ENCODE assay signal across 1 cellular context in genomic region chr22:20186871-20187546, GRCh38.
TF ChIP-seq lines count a peak whose summit lies in the region.

No MANE protein-coding gene starts in this region.

TF ChIP-seq in K562, 482 proteins besides CTCF, POLR2A, EP300 and RAD21 (continued from another document):
- TF ChIP-seq SREBF2 (CRISPR knock-in tag; IDR thresholded peaks at IDR 0.05) (no peak), HDAC1 (IDR thresholded peaks at IDR 0.05) (no peak), BACH1 (tag; IDR thresholded peaks at IDR 0.05) (no peak), TEAD4 (IDR thresholded peaks at IDR 0.05; ENCODE audit: low read length) (no peak), TEAD4 (CRISPR knock-in tag; IDR thresholded peaks at IDR 0.05; ENCODE audit: borderline replicate concordance) (no peak), TEAD2 (tag; IDR thresholded peaks at IDR 0.05) (no peak), THAP12 (CRISPR knock-in tag; IDR thresholded peaks at IDR 0.05) (peak; percentile 51; the same call in 1 of the 2 replicates), CCNT2 (IDR thresholded peaks at IDR 0.05; ENCODE audit: borderline replicate concordance, extremely low read depth, insufficient read length, low read depth, low read length) (no peak), MYBL2 (IDR thresholded peaks at IDR 0.05; ENCODE audit: low read depth) (no peak), MYBL2 (CRISPR knock-in tag; IDR thresholded peaks at IDR 0.05; ENCODE audit: borderline replicate concordance) (peak; percentile 78; the same call in 1 of the 2 replicates), VEZF1 (CRISPR knock-in tag; IDR thresholded peaks at IDR 0.05) (no peak), TSC22D4 (tag; IDR thresholded peaks at IDR 0.05) (no peak), SIX5 (IDR thresholded peaks at IDR 0.05; ENCODE audit: borderline replicate concordance in 1 of 2, insufficient read depth in 1 of 2, low read depth in 1 of 2, low read length in 2 of 2) (no peak), ZNF696 (CRISPR knock-in tag; conservative IDR thresholded peaks at IDR 0.05) (no peak), SP1 (CRISPR knock-in tag; IDR thresholded peaks at IDR 0.05) (no peak), ZNF551 (CRISPR knock-in tag; IDR thresholded peaks at IDR 0.05) (no peak), NRF1 (conservative IDR thresholded peaks at IDR 0.05 in 1 of 2, IDR thresholded peaks at IDR 0.05 in 1 of 2) (no peak), KAT2B (IDR thresholded peaks at IDR 0.05; ENCODE audit: low read depth, low read length) (no peak), ZNF77 (CRISPR knock-in tag; IDR thresholded peaks at IDR 0.05) (no peak), SETDB1 (IDR thresholded peaks at IDR 0.05; ENCODE audit: low read length) (peak; percentile 16), FUS (optimal IDR thresholded peaks at IDR 0.05; ENCODE audit: low read depth, low read length) (no peak), ARID4B (CRISPR knock-in tag; IDR thresholded peaks at IDR 0.05) (no peak), POLR2AphosphoS2 (IDR thresholded peaks at IDR 0.05; ENCODE audit: low read length) (no peak), SRSF7 (optimal IDR thresholded peaks at IDR 0.05; ENCODE audit: low read depth, low read length) (no peak), ZNF41 (CRISPR knock-in tag; conservative IDR thresholded peaks at IDR 0.05) (no peak), SNRNP70 (optimal IDR thresholded peaks at IDR 0.05; ENCODE audit: low read depth, low read length) (no peak), MXI1 (IDR thresholded peaks at IDR 0.05; ENCODE audit: low read depth, low read length) (no peak), PREB (CRISPR knock-in tag; IDR thresholded peaks at IDR 0.05) (no peak), ARHGAP35 (IDR thresholded peaks at IDR 0.05; ENCODE audit: partially characterized antibody) (no peak), TRIM28 (IDR thresholded peaks at IDR 0.05) (no peak), MLX (CRISPR knock-in tag; conservative IDR thresholded peaks at IDR 0.05) (no peak), MXD1 (CRISPR knock-in tag; IDR thresholded peaks at IDR 0.05; ENCODE audit: borderline replicate concordance, poor library complexity, severe bottlenecking) (no peak), ZNF740 (CRISPR knock-in tag; IDR thresholded peaks at IDR 0.05) (0 out of 2 replicates have a peak, but pooled peaks have one; percentile 19), ZNF740 (tag; IDR thresholded peaks at IDR 0.05) (no peak), ZNF445 (CRISPR knock-in tag; IDR thresholded peaks at IDR 0.05; ENCODE audit: low read depth) (no peak), BRCA1 (IDR thresholded peaks at IDR 0.05) (no peak), BRCA1 (CRISPR knock-in tag; IDR thresholded peaks at IDR 0.05) (0 out of 2 replicates have a peak, but pooled peaks have one; percentile 39), ZNF165 (CRISPR knock-in tag; IDR thresholded peaks at IDR 0.05; ENCODE audit: borderline replicate concordance) (no peak), CREB5 (CRISPR knock-in tag; IDR thresholded peaks at IDR 0.05) (no peak), ZC3H4 (CRISPR knock-in tag; IDR thresholded peaks at IDR 0.05; ENCODE audit: borderline replicate concordance) (peak; percentile 41; the same call in 1 of the 2 replicates), RBFOX2 (IDR thresholded peaks at IDR 0.05; ENCODE audit: low read depth, low read length) (no peak), CEBPG (CRISPR knock-in tag; IDR thresholded peaks at IDR 0.05) (0 out of 2 replicates have a peak, but pooled peaks have one; percentile 3), CEBPG (tag; conservative IDR thresholded peaks at IDR 0.05 in 1 of 2, IDR thresholded peaks at IDR 0.05 in 1 of 2) (no peak), NEUROD1 (IDR thresholded peaks at IDR 0.05; ENCODE audit: borderline replicate concordance, low read depth, low read length, partially characterized antibody) (no peak), DEAF1 (CRISPR knock-in tag; IDR thresholded peaks at IDR 0.05) (no peak), TBP (optimal IDR thresholded peaks at IDR 0.05; ENCODE audit: low read depth, low read length) (no peak), MCM3 (IDR thresholded peaks at IDR 0.05) (no peak), NR0B1 (IDR thresholded peaks at IDR 0.05; ENCODE audit: partially characterized antibody) (no peak), MAFG (tag; conservative IDR thresholded peaks at IDR 0.05) (no peak), ZC3H11A (IDR thresholded peaks at IDR 0.05; ENCODE audit: low read depth, low read length) (no peak), ZFPM2 (CRISPR knock-in tag; IDR thresholded peaks at IDR 0.05) (no peak)
